In the genomic region with DNA sequence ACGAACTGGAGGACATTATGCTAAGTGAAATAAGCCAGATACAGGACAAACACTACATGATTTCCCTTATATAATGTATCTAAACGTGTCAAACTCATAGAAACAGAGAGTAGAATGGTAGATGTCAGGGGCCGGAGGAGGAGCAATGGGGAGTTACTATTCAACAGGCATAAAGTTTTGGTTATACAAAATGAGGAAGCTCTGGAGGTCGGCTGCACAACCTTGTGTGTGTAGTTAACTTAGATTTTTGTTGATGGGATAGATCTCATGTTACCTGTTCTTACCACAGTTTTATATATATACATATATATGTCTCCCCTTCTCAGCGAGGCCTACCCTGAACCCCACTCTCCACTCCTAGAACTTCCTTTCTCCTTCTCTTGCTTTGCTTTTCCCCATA, we compare ENCODE assay signal across 19 cellular contexts. TPM values are rescaled to one million over a fixed set of nuclear protein-coding genes. Genes with fewer than 3 reads are reported as not detected.
A peak's percentile ranks its signal among the peaks of the same experiment; 100 is the strongest.
DNase-seq lines count a peak whose midpoint lies in the region; TF ChIP-seq lines count a peak whose summit lies in the region.
"Had no signal": no experiment of that assay in that cellular context is flagged by ENCODE, and none has a peak within 500 bp of the region (broad histone marks: within the 10 kb centered on the region; RNA-seq: fewer than 3 reads in every experiment).

No MANE protein-coding gene starts in this region.

- H3K36me3 ChIP-seq in liver (ENCODE audit: control insufficient read depth in 4 of 4, insufficient read depth in 3 of 4, low read depth in 1 of 4, low read length in 3 of 4) (no peaks in the 10 kb centered on the region), subcutaneous abdominal adipose tissue (ENCODE audit: control insufficient read depth in 5 of 5, insufficient read depth in 5 of 5, low read length in 5 of 5) (no peaks in the 10 kb centered on the region), ovary (no peaks in the 10 kb centered on the region), A673 (ENCODE audit: insufficient read depth, low read length, poor library complexity, severe bottlenecking) (no peaks in the 10 kb centered on the region)
- H3K36me3 ChIP-seq: MG63 had no signal

- POLR2A ChIA-PET in AG04450 (lab: Yijun Ruan, JAX) (interaction anchor here (0.9 kb wide), 1 partner anchor 36 kb away, joined by 3 read pairs; no protein-coding TSS in a partner anchor), A673 (lab: Charles Lee; ENCODE audit: low non-redundant PET) (no interaction called here)

- no TSS peak for BruUV-seq in A673 (replicated peaks; lab: Mats Ljungman, UMichigan)

- peaks cover 1% of the 10 kb centered on the region for H3K27me3 Mint-ChIP-seq in endothelial cell (ENCODE audit: unreplicated experiment)

- no peak for TF ChIP-seq EP300 in ovary (IDR thresholded peaks at IDR 0.05)

- H3K27ac Mint-ChIP-seq in endothelial cell (ENCODE audit: unreplicated experiment) = no peak overlapping the region

- H3K4me3 ChIP-seq in AG04450 (ENCODE audit: low read depth, low read length) = no peak overlapping the region
- H3K4me3 ChIP-seq in liver (ENCODE audit: low read depth in 1 of 3, low read length in 3 of 3) = no peak overlapping the region
- H3K4me3 ChIP-seq in subcutaneous abdominal adipose tissue (ENCODE audit: low read depth in 1 of 5, low read length in 5 of 5) = no peak overlapping the region
- no peak overlapping the region for H3K4me3 ChIP-seq in ovary
- no peak overlapping the region for H3K4me3 ChIP-seq in A673 (ENCODE audit: low read depth, low read length, poor library complexity, severe bottlenecking)
- H3K4me3 ChIP-seq: A549, MG63, PC-9 had no signal

- no peak for TF ChIP-seq RAD21 in liver (IDR thresholded peaks at IDR 0.05)

- H3K27me3 ChIP-seq in AG04450 (ENCODE audit: control insufficient read depth, insufficient read depth, low read length) = no peaks in the 10 kb centered on the region
- H3K27me3 ChIP-seq in liver (ENCODE audit: control insufficient read depth in 4 of 4, insufficient read depth in 4 of 4, low read length in 3 of 4) = no peaks in the 10 kb centered on the region
- no peaks in the 10 kb centered on the region for H3K27me3 ChIP-seq in subcutaneous abdominal adipose tissue (ENCODE audit: control insufficient read depth in 5 of 5, insufficient read depth in 4 of 5, low read length in 5 of 5)
- H3K27me3 ChIP-seq in ovary = no peaks in the 10 kb centered on the region
- no peaks in the 10 kb centered on the region for H3K27me3 ChIP-seq in A673 (replicated peaks; ENCODE audit: insufficient read depth, low read depth, low read length, poor library complexity)
- H3K27me3 ChIP-seq: MG63 had no signal

- H3K27ac ChIP-seq in AG04450 (ENCODE audit: low read depth, low read length) (peak overlapping the region; percentile 74), liver (ENCODE audit: low read depth in 1 of 2, low read length in 2 of 2) (peak overlapping the region; percentile 71 to 74), subcutaneous abdominal adipose tissue (ENCODE audit: low read depth, low read length) (peak overlapping the region; percentile 73), ovary (no peak overlapping the region), A673 (ENCODE audit: low read depth, low read length, poor library complexity, severe bottlenecking) (no peak overlapping the region)
- H3K27ac ChIP-seq: A549, PC-9, RWPE1 had no signal

- 84% methylated on average over 5 of the region's 5 CpGs for WGBS in liver
- WGBS in ovary, 3 donors = 69 to 85% (median 83%) methylated on average over 5 of the region's 5 CpGs

- H3K9me3 Mint-ChIP-seq in endothelial cell (ENCODE audit: unreplicated experiment) = no peaks in the 10 kb centered on the region
- H3K9me3 Mint-ChIP-seq: H9 had no signal

- no peaks in the 10 kb centered on the region for H3K9me3 ChIP-seq in AG04450 (ENCODE audit: control insufficient read depth, insufficient read depth, low read length)
- H3K9me3 ChIP-seq in liver (ENCODE audit: control insufficient read depth in 4 of 4, low read length in 3 of 4) = no peaks in the 10 kb centered on the region
- H3K9me3 ChIP-seq in subcutaneous abdominal adipose tissue (ENCODE audit: control insufficient read depth in 5 of 5, low read length in 5 of 5) = no peaks in the 10 kb centered on the region
- no peaks in the 10 kb centered on the region for H3K9me3 ChIP-seq in ovary
- no peaks in the 10 kb centered on the region for H3K9me3 ChIP-seq in A673 (ENCODE audit: low read depth, low read length, poor library complexity, severe bottlenecking)
- H3K9me3 ChIP-seq: A549, MG63 had no signal

- H3K4me1 ChIP-seq in liver (ENCODE audit: control insufficient read depth in 4 of 4, insufficient read depth in 4 of 4, low read length in 3 of 4) (peaks cover 7 to 32% (median 15%) of the 10 kb centered on the region in 4 donors), subcutaneous abdominal adipose tissue (ENCODE audit: control insufficient read depth in 5 of 5, insufficient read depth in 5 of 5, low read length in 5 of 5) (peaks cover 0 to 38% (median 26%) of the 10 kb centered on the region in 5 donors), ovary (ENCODE audit: insufficient read depth) (no peaks in the 10 kb centered on the region), A673 (ENCODE audit: insufficient read depth, low read length, poor library complexity, severe bottlenecking) (no peaks in the 10 kb centered on the region)
- H3K4me1 ChIP-seq: A549 had no signal

- no peaks in the 10 kb centered on the region for H3K4me1 Mint-ChIP-seq in endothelial cell (ENCODE audit: unreplicated experiment)
- H3K4me1 Mint-ChIP-seq: H9 had no signal

- H3K4me3 Mint-ChIP-seq in endothelial cell (ENCODE audit: unreplicated experiment) = no peak overlapping the region
- H3K4me3 Mint-ChIP-seq: H9 had no signal

- no peak for TF ChIP-seq POLR2A in ovary (IDR thresholded peaks at IDR 0.05)

- CTCF ChIA-PET in AG04450 (lab: Charles Lee) = interaction anchor here (0.6 kb wide), 1 partner anchor 13 kb away, joined by 3 read pairs; no protein-coding TSS in a partner anchor
- CTCF ChIA-PET in A673 (lab: Charles Lee) = no interaction called here

- intact Hi-C loops in ovary (cut with DNase I) = no loop called here
- intact Hi-C loops in A673 (cut with micrococcal nuclease; ENCODE audit: unreplicated experiment) = no loop called here

- no peak for TF ChIP-seq CTCF in AG04450 (IDR thresholded peaks at IDR 0.05; ENCODE audit: low read depth, low read length)
- TF ChIP-seq CTCF in liver (IDR thresholded peaks at IDR 0.05; ENCODE audit: low read depth, low read length, missing input control) = no peak
- no peak for TF ChIP-seq CTCF in ovary (IDR thresholded peaks at IDR 0.05)
- TF ChIP-seq CTCF in A673 (conservative IDR thresholded peaks at IDR 0.05; ENCODE audit: low read depth, low read length) = no peak
- no peak for TF ChIP-seq CTCF in endothelial cell (IDR thresholded peaks at IDR 0.05; ENCODE audit: unreplicated experiment)

- DNase-seq in AG04450 (ENCODE audit: low read depth, low spot score) (no peak), NOMO-1 treated with DMSO at 0.1 percent for 48 hours (lab: John Stamatoyannopoulos, UW; ENCODE audit: unreplicated experiment) (peak; percentile 32), ovary (no peak), A673 (ENCODE audit: low spot score) (no peak), endothelial cell (ENCODE audit: low spot score) (no peak)
- DNase-seq: C1 segment of cervical spinal cord, DMS79, H9, Kasumi-1, MG63, NCI-H1092 treated with DMSO at 0.1 percent for 48 hours, NCI-H2081, NCI-H2171 treated with DMSO at 0.1 percent for 48 hours, NCI-H446 treated with DMSO at 0.1 percent for 48 hours, PC-9 had no signal

- H3K9ac ChIP-seq in liver (ENCODE audit: low read depth in 1 of 2, low read length in 2 of 2) = peak overlapping the region in 1 of 2 donors; percentile 60
- H3K9ac ChIP-seq in subcutaneous abdominal adipose tissue (ENCODE audit: low read length in 5 of 5) = peak overlapping the region in 2 of 5 donors; percentile 43 to 44

- no peaks in the 10 kb centered on the region for H3K36me3 Mint-ChIP-seq in endothelial cell (ENCODE audit: low read depth, unreplicated experiment)

TF ChIP-seq in liver, 16 proteins besides CTCF, POLR2A, EP300 and RAD21:
- TF ChIP-seq RXRA (IDR thresholded peaks at IDR 0.05) (no peak), JUND (IDR thresholded peaks at IDR 0.05) (no peak), HNF4A (conservative IDR thresholded peaks at IDR 0.05) (no peak), EGR1 (IDR thresholded peaks at IDR 0.05; ENCODE audit: low read depth in 2 of 2) (no peak), TAF1 (conservative IDR thresholded peaks at IDR 0.05) (no peak), SP1 (IDR thresholded peaks at IDR 0.05) (no peak), GABPA (IDR thresholded peaks at IDR 0.05 in 1 of 2, conservative IDR thresholded peaks at IDR 0.05 in 1 of 2) (no peak), NR2F2 (IDR thresholded peaks at IDR 0.05) (no peak)
- TF ChIP-seq, protein P1, sequence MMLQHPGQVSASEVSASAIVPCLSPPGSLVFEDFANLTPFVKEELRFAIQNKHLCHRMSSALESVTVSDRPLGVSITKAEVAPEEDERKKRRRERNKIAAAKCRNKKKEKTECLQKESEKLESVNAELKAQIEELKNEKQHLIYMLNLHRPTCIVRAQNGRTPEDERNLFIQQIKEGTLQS (IDR thresholded peaks at IDR 0.05) = no peak
- TF ChIP-seq, protein P2, sequence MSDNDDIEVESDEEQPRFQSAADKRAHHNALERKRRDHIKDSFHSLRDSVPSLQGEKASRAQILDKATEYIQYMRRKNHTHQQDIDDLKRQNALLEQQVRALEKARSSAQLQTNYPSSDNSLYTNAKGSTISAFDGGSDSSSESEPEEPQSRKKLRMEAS (IDR thresholded peaks at IDR 0.05) = no peak
- TF ChIP-seq, protein P3, sequence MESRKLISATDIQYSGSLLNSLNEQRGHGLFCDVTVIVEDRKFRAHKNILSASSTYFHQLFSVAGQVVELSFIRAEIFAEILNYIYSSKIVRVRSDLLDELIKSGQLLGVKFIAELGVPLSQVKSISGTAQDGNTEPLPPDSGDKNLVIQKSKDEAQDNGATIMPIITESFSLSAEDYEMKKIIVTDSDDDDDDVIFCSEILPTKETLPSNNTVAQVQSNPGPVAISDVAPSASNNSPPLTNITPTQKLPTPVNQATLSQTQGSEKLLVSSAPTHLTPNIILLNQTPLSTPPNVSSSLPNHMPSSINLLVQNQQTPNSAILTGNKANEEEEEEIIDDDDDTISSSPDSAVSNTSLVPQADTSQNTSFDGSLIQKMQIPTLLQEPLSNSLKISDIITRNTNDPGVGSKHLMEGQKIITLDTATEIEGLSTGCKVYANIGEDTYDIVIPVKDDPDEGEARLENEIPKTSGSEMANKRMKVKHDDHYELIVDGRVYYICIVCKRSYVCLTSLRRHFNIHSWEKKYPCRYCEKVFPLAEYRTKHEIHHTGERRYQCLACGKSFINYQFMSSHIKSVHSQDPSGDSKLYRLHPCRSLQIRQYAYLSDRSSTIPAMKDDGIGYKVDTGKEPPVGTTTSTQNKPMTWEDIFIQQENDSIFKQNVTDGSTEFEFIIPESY (IDR thresholded peaks at IDR 0.05) = no peak

RNA-seq across cellular contexts. Expression of a gene that starts 22.4 kb away (rescaled TPM):
- polyA plus RNA-seq in AG04450 (2011; rRNA removed) (not detected in 2 replicates), liver (under 1 TPM; 0.08 to 0.44 TPM), ovary (under 1 TPM in 1 of 2 donors, not detected in 1; 0.07 TPM)
- not detected in 2 replicates for polyA minus RNA-seq in AG04450 (2011; rRNA and poly(A)+ RNA removed)
- total RNA-seq in liver (under 1 TPM; 0.05 to 0.08 TPM), ovary (not detected), A673 (2021) (not detected in 2 replicates), endothelial cell (ENCODE audit: unreplicated experiment) (not detected)
- total RNA-seq: H9, PC-9 had no signal
- polyA plus RNA-seq: A549 had no signal

Comparison
In these comparisons a context has a peak if more than half of its experiments do, and no peak if none do; other contexts are left out.
1. H3K27ac ChIP-seq: peak in AG04450 (single experiment), liver (2 of 2) and subcutaneous abdominal adipose tissue (single experiment); none in ovary (0 of 2) and A673 (single experiment).